Comparison of ENCODE assay signal across 12 cellular contexts in the genomic region with DNA sequence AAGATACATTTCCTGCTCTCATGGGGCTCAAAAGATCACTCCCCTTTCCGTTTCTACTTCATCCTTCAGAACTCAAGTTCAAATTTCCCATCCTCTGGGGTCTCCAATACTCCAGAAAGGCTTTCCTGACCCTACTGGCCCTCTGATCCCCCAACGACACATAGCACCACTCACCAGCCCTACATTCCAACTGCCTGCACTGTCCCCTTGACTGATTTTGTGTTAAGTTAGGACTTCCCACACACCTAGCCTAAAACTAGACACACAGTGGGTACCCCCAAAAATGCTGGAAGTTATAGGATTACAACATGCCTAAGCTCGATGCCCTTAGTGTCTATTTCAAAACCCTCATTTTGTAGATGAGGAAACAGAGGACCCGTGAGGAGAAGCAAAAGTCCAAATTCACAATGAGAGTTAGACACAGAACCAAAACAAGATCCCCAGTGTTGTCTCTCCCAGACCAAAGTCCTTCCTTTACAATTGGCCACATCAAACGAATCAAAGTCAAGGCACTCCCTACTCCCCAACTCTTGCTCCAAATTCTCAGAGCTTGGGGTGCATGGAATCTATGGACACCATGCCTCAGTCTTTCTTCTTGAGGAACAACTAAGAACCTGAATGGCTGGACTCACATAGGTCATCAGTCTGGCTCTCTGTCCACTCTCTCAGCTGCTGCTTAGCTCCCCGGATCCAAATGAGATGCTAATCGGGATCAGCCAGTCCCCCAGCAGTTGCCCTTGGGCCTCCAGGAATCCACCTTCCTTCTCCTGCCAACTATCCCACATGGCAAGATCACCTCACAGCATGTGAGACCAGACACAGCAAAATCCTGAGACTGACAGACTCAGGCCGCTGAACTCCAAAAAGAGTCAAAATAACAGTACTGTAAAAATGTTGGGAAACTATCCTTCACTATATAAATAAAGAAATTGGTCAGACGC. TPM values are rescaled to one million over a fixed set of nuclear protein-coding genes. Genes with fewer than 3 reads are reported as not detected.
DNase-seq lines count a peak whose midpoint lies in the region; ATAC-seq and TF ChIP-seq lines count a peak whose summit lies in the region.
"Had no signal": no experiment of that assay in that cellular context is flagged by ENCODE, and none has a peak within 500 bp of the region (broad histone marks: within the 10 kb centered on the region; RNA-seq: fewer than 3 reads in every experiment).

No MANE protein-coding gene starts in this region.

- no peaks in the 10 kb centered on the region for H3K27me3 ChIP-seq in spleen (replicated peaks in 1 of 7)

- H3K9me3 Mint-ChIP-seq in activated T-cell treated with anti-CD3 and anti-CD28 coated beads, Interleukin-2, amount 50 U/mL, for 24 hours: no peaks in the 10 kb centered on the region
- H3K9me3 Mint-ChIP-seq in endothelial cell (ENCODE audit: unreplicated experiment): no peaks in the 10 kb centered on the region

- whole genome bisulfite sequencing in spleen, 5 donors: 70 to 87% (median 72%) methylated on average over 9 of the region's 9 CpGs

- H3K27ac ChIP-seq in spleen: peak overlapping the region in 5 of 8 donors; percentile 93 to 97 (median 94)

- ATAC-seq in T-helper 17 cell: no peak
- no peak for ATAC-seq in GM18517 (IDR thresholded peaks at IDR 0.05; ENCODE audit: unreplicated experiment)
- no peak for ATAC-seq in left cardiac atrium

- peaks cover 9 to 91% (median 35%) of the 10 kb centered on the region in 6 donors for H3K4me1 ChIP-seq in spleen

- H3K9me3 ChIP-seq in T-helper 17 cell (ENCODE audit: control insufficient read depth, low read length, poor library complexity, severe bottlenecking): no peaks in the 10 kb centered on the region
- no peaks in the 10 kb centered on the region for H3K9me3 ChIP-seq in spleen

- H3K4me3 ChIP-seq in spleen: no peak overlapping the region

- intact Hi-C loops in spleen (cut with DNase I; ENCODE audit: low total_unique reads): no loop called here
- intact Hi-C loops in left cardiac atrium (cut with DNase I): no loop called here

- peak overlapping the region; percentile 66 for H3K4me3 Mint-ChIP-seq in activated T-cell treated with anti-CD3 and anti-CD28 coated beads, Interleukin-2, amount 50 U/mL, for 24 hours
- peak overlapping the region; percentile 47 for H3K4me3 Mint-ChIP-seq in T-helper 17 cell
- peak overlapping the region; percentile 82 for H3K4me3 Mint-ChIP-seq in endothelial cell (ENCODE audit: unreplicated experiment)

- DNase-seq in activated T-cell treated with anti-CD3 and anti-CD28 coated beads, Interleukin-2, amount 50 U/mL, for 24 hours: no peak
- DNase-seq in activated T-cell treated with anti-CD3 and anti-CD28 coated beads, Interleukin-2, amount 50 U/mL, for 1 hour: no peak
- DNase-seq in T-helper 17 cell (no peak), endothelial cell (ENCODE audit: low spot score) (no peak), spleen (no peak), medulla oblongata (ENCODE audit: extremely low spot score) (no peak), left cardiac atrium (no peak)
- DNase-seq: activated CD4-positive, alpha-beta T cell treated with anti-CD3 and anti-CD28 coated beads for 48 hours; NCI-H345; SHP77; stimulated activated naive CD4-positive, alpha-beta T cell had no signal

- peaks cover 37% of the 10 kb centered on the region for H3K4me1 Mint-ChIP-seq in activated T-cell treated with anti-CD3 and anti-CD28 coated beads, Interleukin-2, amount 50 U/mL, for 24 hours (ENCODE audit: low read depth)
- peaks cover 34% of the 10 kb centered on the region for H3K4me1 Mint-ChIP-seq in T-helper 17 cell
- H3K4me1 Mint-ChIP-seq in endothelial cell (ENCODE audit: unreplicated experiment): peaks cover 14% of the 10 kb centered on the region

- TF ChIP-seq CTCF in endothelial cell (IDR thresholded peaks at IDR 0.05; ENCODE audit: unreplicated experiment) (no peak), spleen (IDR thresholded peaks at IDR 0.05 in 8 of 11, conservative IDR thresholded peaks at IDR 0.05 in 3 of 11) (no peak)

- no peak for TF ChIP-seq POLR2A in spleen (IDR thresholded peaks at IDR 0.05)

- peak overlapping the region; percentile 65 for H3K27ac Mint-ChIP-seq in activated T-cell treated with anti-CD3 and anti-CD28 coated beads, Interleukin-2, amount 50 U/mL, for 24 hours
- H3K27ac Mint-ChIP-seq in T-helper 17 cell (no peak overlapping the region), endothelial cell (ENCODE audit: unreplicated experiment) (no peak overlapping the region)

- H3K27me3 Mint-ChIP-seq in activated T-cell treated with anti-CD3 and anti-CD28 coated beads, Interleukin-2, amount 50 U/mL, for 24 hours: no peaks in the 10 kb centered on the region
- H3K27me3 Mint-ChIP-seq in T-helper 17 cell (no peaks in the 10 kb centered on the region), endothelial cell (ENCODE audit: unreplicated experiment) (peaks cover 2% of the 10 kb centered on the region)

- peaks cover 42% of the 10 kb centered on the region for H3K36me3 Mint-ChIP-seq in activated T-cell treated with anti-CD3 and anti-CD28 coated beads, Interleukin-2, amount 50 U/mL, for 24 hours (ENCODE audit: low read depth)
- no peaks in the 10 kb centered on the region for H3K36me3 Mint-ChIP-seq in T-helper 17 cell (ENCODE audit: low read depth)
- peaks cover 19% of the 10 kb centered on the region for H3K36me3 Mint-ChIP-seq in endothelial cell (ENCODE audit: low read depth, unreplicated experiment)

- peaks cover 0 to 29% (median 22%) of the 10 kb centered on the region in 6 donors for H3K36me3 ChIP-seq in spleen

RNA-seq across cellular contexts. Expression of gene CLPB, which starts 1.7 kb away (rescaled TPM):
- total RNA-seq in T-helper 17 cell (10 to 100 TPM; 13.0 to 14.4 TPM), endothelial cell (ENCODE audit: unreplicated experiment) (23.2 TPM), spleen (10 to 100 TPM; 17.3 to 32.8 (median 25.0) TPM), left cardiac atrium (10 to 100 TPM; 19.9 to 21.8 TPM)
- polyA plus RNA-seq in spleen: 1 to 10 TPM; 4.2 to 6.6 (median 5.4) TPM
